1 cellular context compared by ENCODE assay signal in genomic region chr11:125072210-125072960, GRCh38.
TF ChIP-seq lines count a peak whose summit lies in the region.

No MANE protein-coding gene starts in this region.

TF ChIP-seq in HepG2, 621 proteins besides CTCF, POLR2A, EP300 and RAD21 (continues in another document):
- TF ChIP-seq PHF20 (CRISPR knock-in tag; IDR thresholded peaks at IDR 0.05) (no peak), BATF2 (CRISPR knock-in tag; IDR thresholded peaks at IDR 0.05) (no peak), FOXA3 (CRISPR knock-in tag; IDR thresholded peaks at IDR 0.05) (peak; percentile 14; the same call in 1 of the 2 replicates), HOMEZ (CRISPR knock-in tag; IDR thresholded peaks at IDR 0.05; ENCODE audit: low read depth) (no peak), FIP1L1 (IDR thresholded peaks at IDR 0.05; ENCODE audit: borderline replicate concordance, insufficient read depth, low read depth, low read length) (no peak), ZNF343 (CRISPR knock-in tag; IDR thresholded peaks at IDR 0.05) (no peak), CEBPB (IDR thresholded peaks at IDR 0.05; ENCODE audit: borderline replicate concordance, low read depth, low read length) (no peak), MLXIP (CRISPR knock-in tag; IDR thresholded peaks at IDR 0.05; ENCODE audit: borderline replicate concordance) (no peak), ZNF550 (CRISPR knock-in tag; IDR thresholded peaks at IDR 0.05; ENCODE audit: borderline replicate concordance) (no peak), ZNF687 (CRISPR knock-in tag; IDR thresholded peaks at IDR 0.05) (peak; percentile 57), NCOA2 (CRISPR knock-in tag; IDR thresholded peaks at IDR 0.05) (peak; percentile 38; the same call in 1 of the 2 replicates), MED1 (CRISPR knock-in tag; IDR thresholded peaks at IDR 0.05) (peak; percentile 3; the same call in 1 of the 2 replicates), ETV5 (CRISPR knock-in tag; IDR thresholded peaks at IDR 0.05; ENCODE audit: borderline replicate concordance) (peak; percentile 25; the same call in 1 of the 2 replicates), ZBTB40 (IDR thresholded peaks at IDR 0.05) (no peak), ZBTB40 (CRISPR knock-in tag; IDR thresholded peaks at IDR 0.05) (no peak), GABPA (IDR thresholded peaks at IDR 0.05; ENCODE audit: low read depth, low read length) (no peak), GABPA (CRISPR knock-in tag; IDR thresholded peaks at IDR 0.05; ENCODE audit: low read depth) (no peak), ZUFSP (CRISPR knock-in tag; IDR thresholded peaks at IDR 0.05; ENCODE audit: borderline replicate concordance) (no peak), HNF4A (CRISPR knock-in tag; IDR thresholded peaks at IDR 0.05) (peak; percentile 25; the same call in 1 of the 2 replicates), ZNF652 (CRISPR knock-in tag; IDR thresholded peaks at IDR 0.05; ENCODE audit: borderline replicate concordance, low read depth) (0 out of 2 replicates have a peak, but pooled peaks have one; percentile 23), ZFY (CRISPR knock-in tag; IDR thresholded peaks at IDR 0.05) (peak; percentile 52; the same call in 1 of the 2 replicates), PATZ1 (CRISPR knock-in tag; IDR thresholded peaks at IDR 0.05) (0 out of 2 replicates have a peak, but pooled peaks have one; percentile 26), HNRNPL (IDR thresholded peaks at IDR 0.05; ENCODE audit: low read depth, low read length) (no peak)
